ENCODE assay signal across 1 cellular context in the genomic region with DNA sequence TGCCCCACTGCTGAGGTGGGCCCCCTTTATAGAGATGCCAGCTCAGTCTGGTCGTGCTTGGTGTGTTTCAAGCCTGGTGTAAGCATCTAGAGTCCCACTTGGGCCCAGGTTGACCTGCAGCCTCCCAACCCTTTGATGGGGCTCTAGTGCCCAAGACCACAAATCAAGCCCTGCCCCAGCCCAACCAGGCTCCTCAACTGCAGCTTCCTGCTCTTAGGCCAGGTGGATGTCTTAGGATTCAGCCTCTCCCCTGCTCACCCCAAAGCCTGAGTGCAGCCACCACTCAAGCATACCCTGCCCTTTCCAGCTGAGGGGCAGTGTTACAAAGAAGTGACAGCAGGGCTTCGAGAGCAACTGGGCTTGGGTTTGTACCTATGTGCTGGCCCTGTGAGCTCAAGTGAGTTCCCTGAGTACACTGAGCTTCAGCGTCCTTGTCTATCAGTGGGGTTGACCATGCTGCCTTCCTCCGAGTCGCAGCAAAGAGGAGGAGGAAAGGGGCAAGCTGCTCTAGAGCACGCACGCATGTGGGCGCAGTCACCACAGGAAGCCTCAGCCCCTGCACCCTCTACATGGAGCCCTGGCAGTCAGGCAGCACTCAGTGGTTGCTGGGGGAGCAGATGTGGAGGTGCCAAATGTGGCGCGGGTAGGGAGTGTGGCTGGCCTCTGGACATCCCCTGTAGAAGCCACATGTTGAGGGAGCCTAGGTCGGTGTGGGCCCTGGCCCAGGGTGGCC.
TF ChIP-seq lines count a peak whose summit lies in the region.

No MANE protein-coding gene starts in this region.

TF ChIP-seq in IMR-90, 13 proteins besides CTCF, POLR2A, EP300 and RAD21:
- TF ChIP-seq, protein P1, sequence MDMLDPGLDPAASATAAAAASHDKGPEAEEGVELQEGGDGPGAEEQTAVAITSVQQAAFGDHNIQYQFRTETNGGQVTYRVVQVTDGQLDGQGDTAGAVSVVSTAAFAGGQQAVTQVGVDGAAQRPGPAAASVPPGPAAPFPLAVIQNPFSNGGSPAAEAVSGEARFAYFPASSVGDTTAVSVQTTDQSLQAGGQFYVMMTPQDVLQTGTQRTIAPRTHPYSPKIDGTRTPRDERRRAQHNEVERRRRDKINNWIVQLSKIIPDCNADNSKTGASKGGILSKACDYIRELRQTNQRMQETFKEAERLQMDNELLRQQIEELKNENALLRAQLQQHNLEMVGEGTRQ (IDR thresholded peaks at IDR 0.05; ENCODE audit: low read depth, low read length), result no peak
- no peak for TF ChIP-seq NFE2L2 (IDR thresholded peaks at IDR 0.05; ENCODE audit: low read depth, low read length)
